27 cellular contexts compared by ENCODE assay signal in genomic region chr6:70551566-70551965, GRCh38. TPM values are rescaled to one million over a fixed set of nuclear protein-coding genes. Genes with fewer than 3 reads are reported as not detected.
DNase-seq lines count a peak whose midpoint lies in the region; ATAC-seq and TF ChIP-seq lines count a peak whose summit lies in the region.
"Had no signal": no experiment of that assay in that cellular context is flagged by ENCODE, and none has a peak within 500 bp of the region (broad histone marks: within the 10 kb centered on the region; RNA-seq: fewer than 3 reads in every experiment).

No MANE protein-coding gene starts in this region.

- H3K27me3 ChIP-seq in heart left ventricle = no peaks in the 10 kb centered on the region
- H3K27me3 ChIP-seq in WERI-Rb-1 (ENCODE audit: insufficient read depth, low read depth, severe bottlenecking) = no peaks in the 10 kb centered on the region
- H3K27me3 ChIP-seq in gastrocnemius medialis = no peaks in the 10 kb centered on the region
- H3K27me3 ChIP-seq: transverse colon had no signal

- TF ChIP-seq CTCF in heart left ventricle (IDR thresholded peaks at IDR 0.05) (peak in 3 of 12 donors; percentile 15 to 32 (median 29)), WERI-Rb-1 (IDR thresholded peaks at IDR 0.05; ENCODE audit: low read depth, low read length) (peak; percentile 40), gastrocnemius medialis (IDR thresholded peaks at IDR 0.05 in 4 of 5, conservative IDR thresholded peaks at IDR 0.05 in 1 of 5) (no peak)

- H3K27ac ChIP-seq in heart left ventricle (peak overlapping the region in 2 of 12 donors; percentile 65 to 66), WERI-Rb-1 (no peak overlapping the region), gastrocnemius medialis (peak overlapping the region; percentile 70 to 79 (median 76))
- H3K27ac ChIP-seq: transverse colon had no signal

- intact Hi-C loops in heart left ventricle (cut with DNase I) = loop anchor here in 4 of 10 donors (2.0 to 10.0 kb wide), 4 partner anchors 133 to 331 kb away; no protein-coding TSS in a partner anchor
- intact Hi-C loops in cardiac septum (cut with DNase I) = loop anchor here (5.0 kb wide), 3 partner anchors 116 to 331 kb away; partner anchors contain the start of gene SMAP1
- intact Hi-C loops in left ventricle myocardium superior (cut with micrococcal nuclease) = no loop called here
- intact Hi-C loops in gastrocnemius medialis (cut with DNase I; ENCODE audit: low total_unique reads) = loop anchor here (5.0 kb wide), 1 partner anchor 116 kb away; the partner anchor contains the start of gene SMAP1

- DNase-seq in heart left ventricle (no peak), cardiac septum (ENCODE audit: low spot score) (no peak), WERI-Rb-1 (no peak), left ventricle myocardium superior (no peak), gastrocnemius medialis (no peak), NCI-H510A (lab: John Stamatoyannopoulos, UW) (no peak)
- DNase-seq in activated CD4-positive, alpha-beta T cell treated with anti-CD3 and anti-CD28 coated beads for 48 hours = no peak
- DNase-seq: activated CD4-positive, CD25-positive, alpha-beta regulatory T cell treated with anti-CD3 and anti-CD28 coated beads, Interleukin-2, amount 50 U/mL, for 72 hours; activated CD8-positive, alpha-beta T cell treated with anti-CD3 and anti-CD28 coated beads for 36 hours; activated naive CD4-positive, alpha-beta T cell treated with anti-CD3 and anti-CD28 coated beads, Interleukin-2, amount 50 U/mL, for 16 hours; amniotic stem cell; CD8-positive, alpha-beta memory T cell; DMS 273 treated with DMSO at 0.1 percent for 48 hours; H7; islet precursor cell; natural killer cell; NCI-H1694; NCI-H446 treated with DMSO at 0.1 percent for 48 hours; NCI-H82; nucleus accumbens; OCI-M1; SK-N-SH; transverse colon had no signal

- peaks cover 0 to 12% (median 0%) of the 10 kb centered on the region in 12 donors for H3K4me1 ChIP-seq in heart left ventricle
- H3K4me1 ChIP-seq in gastrocnemius medialis = peaks cover 0 to 24% of the 10 kb centered on the region in 2 donors
- H3K4me1 ChIP-seq: transverse colon had no signal

- TF ChIP-seq POLR2A in heart left ventricle (IDR thresholded peaks at IDR 0.05) (no peak), gastrocnemius medialis (IDR thresholded peaks at IDR 0.05) (no peak)

- no peak overlapping the region for H3K4me3 ChIP-seq in heart left ventricle
- no peak overlapping the region for H3K4me3 ChIP-seq in WERI-Rb-1 (ENCODE audit: low read depth, low read length)
- H3K4me3 ChIP-seq in gastrocnemius medialis = no peak overlapping the region
- H3K4me3 ChIP-seq: GM12878, lung, transverse colon had no signal

- H3K36me3 ChIP-seq in heart left ventricle = peaks cover 0 to 10% (median 0%) of the 10 kb centered on the region in 9 donors
- H3K36me3 ChIP-seq in WERI-Rb-1 = no peaks in the 10 kb centered on the region
- no peaks in the 10 kb centered on the region for H3K36me3 ChIP-seq in gastrocnemius medialis
- H3K36me3 ChIP-seq: transverse colon had no signal

- ATAC-seq in heart left ventricle (peak in 3 of 4 donors; percentile 65 to 69 (median 65)), left ventricle myocardium superior (peak; percentile 54), gastrocnemius medialis (no peak), HG03196 (IDR thresholded peaks at IDR 0.05; ENCODE audit: unreplicated experiment) (no peak)
- ATAC-seq: activated CD8-positive, alpha-beta T cell treated with anti-CD3 and anti-CD28 coated beads for 36 hours; GM12878; natural killer cell; stimulated activated memory B cell treated with anti-CD40 and anti-IgM and Interleukin-4, amounts not matched to agents 10 μg/mL and 1 μg/mL and 100 μg/mL, for 72 hours had no signal

- H3K9me3 ChIP-seq in heart left ventricle (no peaks in the 10 kb centered on the region), WERI-Rb-1 (ENCODE audit: severe bottlenecking) (no peaks in the 10 kb centered on the region), gastrocnemius medialis (no peaks in the 10 kb centered on the region)
- H3K9me3 ChIP-seq: SK-N-SH, transverse colon had no signal

- in situ Hi-C loops in gastrocnemius medialis (cut with MboI; ENCODE audit: low sequenced_read_pairs in 4 of 4) = loop anchor here (5.0 to 25.0 kb wide), 5 partner anchors 123 to 861 kb away; partner anchors contain the start of gene LMBRD1 (in 1 of the 4)

- WGBS in heart left ventricle, 4 donors = 88 to 96% (median 90%) methylated on average over 1 of the region's 1 CpG

RNA-seq across cellular contexts. Expression of gene SDHAF4, which starts 15.2 kb away (rescaled TPM):
- 10 to 100 TPM in 8 of 9 donors, 1 to 10 TPM in 1; 8.8 to 21.3 (median 14.3) TPM for total RNA-seq in heart left ventricle
- 10 to 100 TPM in 1 of 2 donors, 1 to 10 TPM in 1; 7.4 to 32.5 TPM for polyA plus RNA-seq in heart left ventricle
- 14.7 TPM for total RNA-seq in cardiac septum
- 17.0 TPM for total RNA-seq in left ventricle myocardium superior
- 10 to 100 TPM in 1 of 4 donors, 1 to 10 TPM in 3; 2.6 to 10.0 (median 6.2) TPM for total RNA-seq in gastrocnemius medialis

Comparison
In these comparisons a context has a peak if more than half of its experiments do, and no peak if none do; other contexts are left out.
1. ATAC-seq: peak in heart left ventricle (3 of 4) and left ventricle myocardium superior (single experiment); none in gastrocnemius medialis (0 of 2) and HG03196 (single experiment).